Comparison of ENCODE assay signal across 33 cellular contexts in the genomic region with DNA sequence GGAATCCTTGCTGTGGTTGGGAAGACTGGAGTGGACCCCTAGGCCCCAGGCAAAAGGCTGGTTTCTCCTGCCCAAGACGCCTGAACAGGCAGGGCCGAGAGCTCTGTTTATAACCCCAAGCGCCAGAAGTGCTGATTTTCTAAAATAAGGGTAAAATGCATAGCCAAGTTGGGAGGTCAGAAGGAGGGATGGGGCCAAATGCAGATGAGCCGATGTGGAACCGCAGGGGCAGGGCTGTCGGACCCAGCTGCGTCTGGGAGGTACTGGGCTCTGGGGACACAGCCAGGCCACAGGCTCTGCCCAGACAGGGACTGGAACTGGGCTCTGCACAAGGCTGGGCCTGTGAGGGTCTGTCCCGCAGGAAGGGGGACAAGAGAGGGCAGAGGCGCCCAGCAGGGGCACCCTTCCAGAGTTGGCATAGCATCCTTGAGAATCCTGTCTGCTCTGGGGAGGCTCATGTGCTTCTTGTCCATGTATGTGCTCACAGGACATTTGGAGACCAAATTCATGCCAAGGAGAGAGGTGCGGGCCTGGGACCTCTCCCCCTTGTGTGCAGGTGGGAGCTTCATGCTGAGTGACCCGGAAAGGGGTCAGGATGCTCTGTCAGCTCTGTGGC. TPM values are rescaled to one million over a fixed set of nuclear protein-coding genes. Genes with fewer than 3 reads are reported as not detected.
DNase-seq lines count a peak whose midpoint lies in the region; ATAC-seq and TF ChIP-seq lines count a peak whose summit lies in the region.
"Had no signal": no experiment of that assay in that cellular context is flagged by ENCODE, and none has a peak within 500 bp of the region (broad histone marks: within the 10 kb centered on the region; RNA-seq: fewer than 3 reads in every experiment).

No MANE protein-coding gene starts in this region.

- H3K9me3 ChIP-seq in smooth muscle cell (replicated peaks; ENCODE audit: low read depth) (no peaks in the 10 kb centered on the region), ovary (peaks cover 0 to 4% of the 10 kb centered on the region in 2 donors)
- H3K9me3 ChIP-seq: colonic mucosa, right lobe of liver had no signal

- peak overlapping the region; percentile 9 for H3K4me2 ChIP-seq in smooth muscle cell

- ATAC-seq in GM21825 (IDR thresholded peaks at IDR 0.05; ENCODE audit: unreplicated experiment), result no peak
- ATAC-seq in activated T-cell treated with anti-CD3 and anti-CD28 coated beads, Interleukin-2, amount 50 U/mL, for 72 hours (replicated peaks in 1 of 2), result no peak
- no peak for ATAC-seq in HG03045 (IDR thresholded peaks at IDR 0.05; ENCODE audit: unreplicated experiment)
- ATAC-seq: activated T-helper 17 cell treated with anti-CD3 and anti-CD28 coated beads, Interleukin-2, amount 50 U/mL, for 72 hours; effector memory CD8-positive, alpha-beta T cell; gastrocnemius medialis; GM12878; right lobe of liver; stimulated activated memory B cell treated with anti-CD40 and anti-IgM and Interleukin-4, amounts not matched to agents 10 μg/mL and 1 μg/mL and 100 μg/mL, for 72 hours had no signal

- no peak overlapping the region for H3K9ac ChIP-seq in smooth muscle cell (ENCODE audit: low read depth)
- H3K9ac ChIP-seq: GM23248 had no signal

- DNase-seq in D341Med (ENCODE audit: low spot score), result peak; percentile 18
- DNase-seq in RWPE1 (ENCODE audit: low spot score), result no peak
- peak; percentile 28 for DNase-seq in islet precursor cell
- no peak for DNase-seq in smooth muscle cell (lab: John Stamatoyannopoulos, UW; ENCODE audit: unreplicated experiment)
- no peak for DNase-seq in ovary
- no peak for DNase-seq in activated T-cell treated with anti-CD3 and anti-CD28 coated beads, Interleukin-2, amount 50 U/mL, for 72 hours
- DNase-seq: activated CD4-positive, alpha-beta T cell treated with anti-CD3 and anti-CD28 coated beads for 48 hours; activated naive CD4-positive, alpha-beta T cell treated with anti-CD3 and anti-CD28 coated beads, Interleukin-2, amount 50 U/mL, for 16 hours; CD4-positive, alpha-beta T cell; colonic mucosa; effector memory CD8-positive, alpha-beta T cell; EL; gastrocnemius medialis; GM23248; NCI-H1694 treated with DMSO at 0.1 percent for 48 hours; NCI-H510A; nephron progenitor cell; OCI-M1; SHP77 treated with DMSO at 0.1 percent for 48 hours; stimulated activated CD4-positive, alpha-beta T cell treated with anti-CD3 and anti-CD28 coated beads, Interleukin-4, amount 100 ng/mL, for 4 hours; substantia nigra; T-helper 9 cell; uterus; WERI-Rb-1 had no signal

- H3K27me3 ChIP-seq in smooth muscle cell (ENCODE audit: low read depth) (peaks cover 2% of the 10 kb centered on the region), ovary (no peaks in the 10 kb centered on the region)
- H3K27me3 ChIP-seq: colonic mucosa, right lobe of liver, uterus had no signal

- H3K27ac Mint-ChIP-seq in activated T-cell treated with anti-CD3 and anti-CD28 coated beads, Interleukin-2, amount 50 U/mL, for 72 hours, result no peak overlapping the region
- H3K27ac Mint-ChIP-seq: activated T-helper 17 cell treated with anti-CD3 and anti-CD28 coated beads, Interleukin-2, amount 50 U/mL, for 72 hours; CD4-positive, alpha-beta T cell; effector memory CD8-positive, alpha-beta T cell; HFFc6; nephron progenitor cell; stimulated activated memory B cell treated with anti-CD40 and anti-IgM and Interleukin-4, amounts not matched to agents 10 μg/mL and 1 μg/mL and 100 μg/mL, for 72 hours had no signal

- H3K9me3 Mint-ChIP-seq in activated T-cell treated with anti-CD3 and anti-CD28 coated beads, Interleukin-2, amount 50 U/mL, for 72 hours, result peaks cover 9 to 10% of the 10 kb centered on the region in 2 donors

- H3K79me2 ChIP-seq in smooth muscle cell (ENCODE audit: low read depth), result no peaks in the 10 kb centered on the region

- WGBS in smooth muscle cell (ENCODE audit: low lambda C conversion rate), result 84% methylated on average over 11 of the region's 11 CpGs
- 77 to 80% (median 78%) methylated on average over 11 of the region's 11 CpGs for WGBS in ovary, 3 donors

- H3K4me3 Mint-ChIP-seq in activated T-cell treated with anti-CD3 and anti-CD28 coated beads, Interleukin-2, amount 50 U/mL, for 72 hours, result no peak overlapping the region
- H3K4me3 Mint-ChIP-seq: activated T-helper 17 cell treated with anti-CD3 and anti-CD28 coated beads, Interleukin-2, amount 50 U/mL, for 72 hours; CD4-positive, alpha-beta T cell; effector memory CD8-positive, alpha-beta T cell; HFFc6; nephron progenitor cell; stimulated activated memory B cell treated with anti-CD40 and anti-IgM and Interleukin-4, amounts not matched to agents 10 μg/mL and 1 μg/mL and 100 μg/mL, for 72 hours had no signal

- peaks cover 32% of the 10 kb centered on the region for H3K27me3 Mint-ChIP-seq in activated T-cell treated with anti-CD3 and anti-CD28 coated beads, Interleukin-2, amount 50 U/mL, for 72 hours (ENCODE audit: low read depth)

- H4K20me1 ChIP-seq in smooth muscle cell (ENCODE audit: low read depth), result no peaks in the 10 kb centered on the region

- peaks cover 4% of the 10 kb centered on the region for H3K4me1 Mint-ChIP-seq in activated T-cell treated with anti-CD3 and anti-CD28 coated beads, Interleukin-2, amount 50 U/mL, for 72 hours (ENCODE audit: low read depth)
- H3K4me1 Mint-ChIP-seq: stimulated activated memory B cell treated with anti-CD40 and anti-IgM and Interleukin-4, amounts not matched to agents 10 μg/mL and 1 μg/mL and 100 μg/mL, for 72 hours had no signal

- no peak for TF ChIP-seq POLR2A in ovary (IDR thresholded peaks at IDR 0.05)

- no peaks in the 10 kb centered on the region for H3K4me1 ChIP-seq in smooth muscle cell (ENCODE audit: low read depth)
- no peaks in the 10 kb centered on the region for H3K4me1 ChIP-seq in ovary (ENCODE audit: insufficient read depth)
- H3K4me1 ChIP-seq: colonic mucosa, gastrocnemius medialis, right lobe of liver, uterus had no signal

- CTCF ChIA-PET in RWPE1 (lab: Yijun Ruan, JAX), result interaction anchor here (0.8 to 3.9 kb wide), 3 partner anchors 23 to 56 kb away, joined by 4 to 10 read pairs (median 4); no protein-coding TSS in a partner anchor

- TF ChIP-seq CTCF in RWPE1 (conservative IDR thresholded peaks at IDR 0.05; ENCODE audit: low read depth), result no peak
- TF ChIP-seq CTCF in smooth muscle cell (IDR thresholded peaks at IDR 0.05; ENCODE audit: borderline replicate concordance, insufficient read depth, poor library complexity, severe bottlenecking), result no peak
- TF ChIP-seq CTCF in ovary (IDR thresholded peaks at IDR 0.05), result no peak

- H3K36me3 ChIP-seq in smooth muscle cell (ENCODE audit: low read depth) (no peaks in the 10 kb centered on the region), ovary (no peaks in the 10 kb centered on the region)
- H3K36me3 ChIP-seq: colonic mucosa, gastrocnemius medialis, lower lobe of right lung, right lobe of liver, uterus, WERI-Rb-1 had no signal

- POLR2A ChIA-PET in RWPE1 (lab: Yijun Ruan, JAX; ENCODE audit: low non-redundant PET), result interaction anchor here (0.6 kb wide), 1 partner anchor 35 kb away, joined by 3 read pairs; no protein-coding TSS in a partner anchor

- no peak overlapping the region for H2AFZ ChIP-seq in smooth muscle cell (ENCODE audit: low read depth)
- H2AFZ ChIP-seq: GM23248 had no signal

- H3F3A ChIP-seq in smooth muscle cell (ENCODE audit: low read depth), result no peaks in the 10 kb centered on the region

- peaks cover 5 to 7% of the 10 kb centered on the region in 2 donors for H3K36me3 Mint-ChIP-seq in activated T-cell treated with anti-CD3 and anti-CD28 coated beads, Interleukin-2, amount 50 U/mL, for 72 hours (ENCODE audit: insufficient read depth in 2 of 2)

- H3K27ac ChIP-seq in RWPE1 (peak overlapping the region; percentile 32; the same call in 1 of the 2 replicates), smooth muscle cell (ENCODE audit: low read depth) (no peak overlapping the region), ovary (no peak overlapping the region)
- H3K27ac ChIP-seq: colonic mucosa, gastrocnemius medialis, GM23248, lower lobe of right lung, right lobe of liver, uterus, WERI-Rb-1 had no signal

- intact Hi-C loops in ovary (cut with DNase I), result no loop called here

- H3K4me3 ChIP-seq in smooth muscle cell (no peak overlapping the region), ovary (no peak overlapping the region)
- H3K4me3 ChIP-seq: colonic mucosa, gastrocnemius medialis, GM12878, GM23248, lower lobe of right lung, right lobe of liver, uterus had no signal

- TF ChIP-seq EP300 in ovary (IDR thresholded peaks at IDR 0.05), result no peak

RNA-seq across cellular contexts. Expression of a gene that starts 49.1 kb away (rescaled TPM):
- total RNA-seq in smooth muscle cell (5.8 and 7.6 TPM in 2 replicates), ovary (10 to 100 TPM in 1 of 7 donors, 1 to 10 TPM in 6; 2.5 to 10.2 (median 6.5) TPM)
- polyA plus RNA-seq in smooth muscle cell (5.0 and 10.0 TPM in 2 replicates), ovary (1 to 10 TPM in 1 of 2 donors, under 1 TPM in 1; 0.78 to 7.0 TPM)
- 1 to 10 TPM; 3.1 to 5.4 TPM for total RNA-seq in activated T-cell treated with anti-CD3 and anti-CD28 coated beads, Interleukin-2, amount 50 U/mL, for 72 hours
- polyA plus RNA-seq: GM23248 had no signal

RNA-seq across cellular contexts. Expression of a gene that starts 54.3 kb away (rescaled TPM):
- 0.18 TPM in 1 of 2 replicates, not detected in the other for total RNA-seq in smooth muscle cell
- 0.62 and 1.6 TPM in 2 replicates for polyA plus RNA-seq in smooth muscle cell
- total RNA-seq in ovary, result 1 to 10 TPM in 1 of 7 donors, under 1 TPM in 6; 0.35 to 2.0 (median 0.79) TPM
- polyA plus RNA-seq in ovary, result under 1 TPM; 0.27 to 0.45 TPM
- 10 to 100 TPM; 38.2 to 49.6 TPM for total RNA-seq in activated T-cell treated with anti-CD3 and anti-CD28 coated beads, Interleukin-2, amount 50 U/mL, for 72 hours
- total RNA-seq: GM23248, LHCN-M2 had no signal
- polyA plus RNA-seq: GM23248 had no signal

Comparison
In these comparisons a context has a peak if more than half of its experiments do, and no peak if none do; other contexts are left out.
1. DNase-seq: peak in D341Med (single experiment) and islet precursor cell (single experiment); none in RWPE1 (single experiment), smooth muscle cell (single experiment), ovary (0 of 5) and activated T-cell treated with anti-CD3 and anti-CD28 coated beads, Interleukin-2, amount 50 U/mL, for 72 hours (0 of 2).
2. RNA of a gene that starts 54.3 kb away (total RNA-seq): 38.2 to 49.6 TPM in activated T-cell treated with anti-CD3 and anti-CD28 coated beads, Interleukin-2, amount 50 U/mL, for 72 hours; 0.35 to 2.0 TPM in ovary and 0.18 TPM in smooth muscle cell; every median in the first group is over 10 times any median in the second.